Comparison of ENCODE assay signal across 4 cellular contexts in the genomic region with DNA sequence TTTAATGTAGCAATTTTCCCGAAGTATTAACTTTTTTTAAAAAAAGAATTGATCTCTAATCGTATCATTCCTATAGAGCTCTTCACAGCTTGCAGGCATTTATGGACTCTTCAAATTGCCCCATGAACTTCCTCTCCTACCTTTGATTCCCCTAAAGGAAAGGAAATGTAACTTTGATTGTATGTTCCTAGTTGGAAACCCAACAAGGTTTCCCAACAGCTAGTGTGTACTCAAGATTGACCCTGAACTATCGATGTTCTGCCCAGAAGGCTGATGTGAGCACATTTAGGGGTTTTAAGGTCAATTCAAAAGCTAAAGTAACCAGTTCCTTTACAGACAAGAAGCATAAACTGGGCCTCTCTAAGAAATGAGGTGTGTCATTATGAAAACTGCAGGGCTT.
"Had no signal": no experiment of that assay in that cellular context is flagged by ENCODE, and none has a peak within 500 bp of the region (broad histone marks: within the 10 kb centered on the region; RNA-seq: fewer than 3 reads in every experiment).

No MANE protein-coding gene starts in this region.

- H3K27ac ChIP-seq: HL-60 had no signal

- ATAC-seq: K562 had no signal

- FAIRE-seq: K562 had no signal

- DNase-seq: IMR-90, KBM-7 had no signal

- H3K4me3 ChIP-seq: K562 had no signal
